24 cellular contexts compared by ENCODE assay signal in the genomic region with DNA sequence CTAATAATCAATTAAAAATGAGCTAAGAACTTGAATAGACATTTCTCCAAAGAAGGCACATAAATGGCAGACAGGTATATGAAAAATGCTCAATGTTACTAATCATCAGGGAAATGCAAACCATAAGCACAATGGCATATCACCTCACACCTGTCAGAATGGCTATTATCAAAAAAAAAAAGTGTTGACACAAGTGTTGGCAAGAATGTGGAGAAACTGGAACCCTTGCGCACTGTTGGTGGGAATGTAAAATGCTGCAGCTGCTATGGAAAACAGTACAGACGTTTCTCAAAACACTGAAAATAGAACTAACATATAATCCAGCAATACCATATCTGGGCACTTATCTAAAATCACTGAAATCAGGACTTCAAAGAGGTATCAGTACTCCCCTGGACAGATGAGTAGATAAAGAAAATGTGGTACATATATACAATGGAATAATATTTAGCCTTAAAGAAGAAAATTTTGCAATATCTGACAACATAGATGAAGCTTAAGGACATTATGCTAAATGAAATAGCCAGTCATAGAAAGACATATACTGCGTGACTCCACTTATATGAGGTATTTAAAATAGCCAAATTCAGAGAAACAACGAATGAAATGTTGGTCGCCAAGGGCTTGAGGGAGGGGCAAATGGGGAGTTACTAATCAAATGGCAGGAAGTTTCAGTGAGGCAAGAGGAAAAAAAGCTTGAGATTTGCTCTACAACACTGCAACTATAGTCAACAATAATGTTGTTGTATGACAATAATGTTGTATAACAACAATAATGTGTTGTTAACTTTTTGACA.
DNase-seq lines count a peak whose midpoint lies in the region; ATAC-seq and TF ChIP-seq lines count a peak whose summit lies in the region.
"Had no signal": no experiment of that assay in that cellular context is flagged by ENCODE, and none has a peak within 500 bp of the region (broad histone marks: within the 10 kb centered on the region; RNA-seq: fewer than 3 reads in every experiment).

No MANE protein-coding gene starts in this region.

- peak overlapping the region; percentile 61 for H3K27ac Mint-ChIP-seq in Caco-2 (ENCODE audit: unreplicated experiment)
- H3K27ac Mint-ChIP-seq in activated CD4-positive, alpha-beta memory T cell treated with anti-CD3 and anti-CD28 coated beads, Interleukin-2, amount 10 ng/mL, durations not matched to agents 7 days and 5 days, result no peak overlapping the region
- H3K27ac Mint-ChIP-seq: CD4-positive, CD25-positive, alpha-beta regulatory T cell had no signal

- H2AK5ac ChIP-seq in trophoblast cell (ENCODE audit: low read length), result no peak overlapping the region

- no TSS peak for BruUV-seq in Caco-2 (replicated peaks; lab: Mats Ljungman, UMichigan)

- ATAC-seq in left ventricle myocardium superior (no peak), HG03469 (IDR thresholded peaks at IDR 0.05; ENCODE audit: unreplicated experiment) (no peak)
- ATAC-seq: GM12878 had no signal

- H3K4me1 ChIP-seq in Caco-2 (0 out of 2 replicates have a peak, but pooled peaks cover 4% of the 10 kb centered on the region), trophoblast cell (ENCODE audit: control insufficient read depth in 1 of 2, insufficient read depth in 2 of 2, low read length in 2 of 2) (no peaks in the 10 kb centered on the region)
- H3K4me1 ChIP-seq: BLaER1 had no signal

- no peak overlapping the region for H3K4ac ChIP-seq in trophoblast cell (ENCODE audit: low read depth, low read length)

- H3K18ac ChIP-seq in trophoblast cell (ENCODE audit: low read length), result no peak overlapping the region

- H3K23ac ChIP-seq in trophoblast cell (ENCODE audit: low read length), result no peak overlapping the region

- peaks cover 12% of the 10 kb centered on the region for H3K4me1 Mint-ChIP-seq in Caco-2 (ENCODE audit: low read depth, unreplicated experiment)
- no peaks in the 10 kb centered on the region for H3K4me1 Mint-ChIP-seq in activated CD4-positive, alpha-beta memory T cell treated with anti-CD3 and anti-CD28 coated beads, Interleukin-2, amount 10 ng/mL, durations not matched to agents 7 days and 5 days
- H3K4me1 Mint-ChIP-seq: CD4-positive, CD25-positive, alpha-beta regulatory T cell had no signal

- CTCF ChIA-PET in Caco-2 (lab: Charles Lee), result interaction anchor here (0.6 kb wide), 1 partner anchor 24 kb away, joined by 3 read pairs; no protein-coding TSS in a partner anchor
- CTCF ChIA-PET in activated CD4-positive, alpha-beta memory T cell treated with anti-CD3 and anti-CD28 coated beads, Interleukin-2, amount 10 ng/mL, durations not matched to agents 7 days and 5 days (lab: Charles Lee), result no interaction called here

- H2BK12ac ChIP-seq in trophoblast cell (ENCODE audit: low read length), result no peak overlapping the region

- DNase-seq in Caco-2 (peak in 1 of 2 experiments; percentile 45), DMS53 treated with DMSO at 0.1 percent for 48 hours (lab: John Stamatoyannopoulos, UW; ENCODE audit: unreplicated experiment) (peak; percentile 46), NCI-H774 (lab: John Stamatoyannopoulos, UW) (peak; percentile 66), trophoblast cell (peak; percentile 80 to 94), left ventricle myocardium superior (no peak)
- no peak for DNase-seq in activated CD4-positive, alpha-beta memory T cell treated with anti-CD3 and anti-CD28 coated beads, Interleukin-2, amount 10 ng/mL, durations not matched to agents 7 days and 5 days
- DNase-seq: CD4-positive, CD25-positive, alpha-beta regulatory T cell; DMS79; EL; GDM1; HCEC 1CT; KBM-7; MV-4-11; NCI-H187; NCI-H2107; NCI-H446 treated with DMSO at 0.1 percent for 48 hours; NCI-H526; NK-92 treated with Interleukin-12 subunit alpha and Interleukin-12 subunit beta, amount 100 ng/mL, for 24 hours; PC-9; Right ventricle myocardium superior had no signal

- H3K9me3 Mint-ChIP-seq in Caco-2 (ENCODE audit: unreplicated experiment), result peaks cover 7% of the 10 kb centered on the region
- H3K9me3 Mint-ChIP-seq in activated CD4-positive, alpha-beta memory T cell treated with anti-CD3 and anti-CD28 coated beads, Interleukin-2, amount 10 ng/mL, durations not matched to agents 7 days and 5 days, result no peaks in the 10 kb centered on the region

- intact Hi-C loops in Caco-2 (cut with micrococcal nuclease; ENCODE audit: unreplicated experiment), result no loop called here
- intact Hi-C loops in left ventricle myocardium superior (cut with micrococcal nuclease), result no loop called here

- no peak overlapping the region for H2AFZ ChIP-seq in trophoblast cell (ENCODE audit: insufficient read depth, low read length, poor library complexity)
- H2AFZ ChIP-seq: PC-9 had no signal

- H2BK120ac ChIP-seq in trophoblast cell (ENCODE audit: insufficient read depth, low read length, poor library complexity), result no peak overlapping the region

- no peaks in the 10 kb centered on the region for H3K79me2 ChIP-seq in trophoblast cell (ENCODE audit: control insufficient read depth, insufficient read depth, low read length, poor library complexity)

- no peaks in the 10 kb centered on the region for H3K79me1 ChIP-seq in trophoblast cell (ENCODE audit: low read length)

- H3K14ac ChIP-seq in trophoblast cell (ENCODE audit: low read length), result no peak overlapping the region

- no peak overlapping the region for H4K91ac ChIP-seq in trophoblast cell (ENCODE audit: low read depth, low read length)

- H2BK5ac ChIP-seq in trophoblast cell (ENCODE audit: low read depth, low read length, poor library complexity), result no peak overlapping the region

- no CpG with 5 or more reads among the region's 5 CpGs for WGBS in trophoblast cell (ENCODE audit: extremely low coverage, insufficient coverage, insufficient read length)

- POLR2A ChIA-PET in Caco-2 (lab: Charles Lee), result no interaction called here
- POLR2A ChIA-PET in activated CD4-positive, alpha-beta memory T cell treated with anti-CD3 and anti-CD28 coated beads, Interleukin-2, amount 10 ng/mL, durations not matched to agents 7 days and 5 days (lab: Charles Lee), result no interaction called here

- TF ChIP-seq CTCF in Caco-2 (IDR thresholded peaks at IDR 0.05; ENCODE audit: insufficient read depth in 1 of 2, low read depth in 1 of 2, low read length in 1 of 2, severe bottlenecking in 1 of 2, unreplicated experiment in 1 of 2), result no peak

- no peaks in the 10 kb centered on the region; the same call in 1 of the 2 replicates for H3K36me3 ChIP-seq in Caco-2 (ENCODE audit: control insufficient read depth, insufficient read depth, low read length)
- peaks cover 4 to 7% of the 10 kb centered on the region in 2 experiments for H3K36me3 ChIP-seq in trophoblast cell (ENCODE audit: control insufficient read depth in 1 of 2, insufficient read depth in 2 of 2, low read length in 2 of 2)

- H3K27me3 ChIP-seq in Caco-2 (replicated peaks; ENCODE audit: control insufficient read depth, insufficient read depth, low read length), result no peaks in the 10 kb centered on the region
- H3K27me3 ChIP-seq in trophoblast cell (ENCODE audit: insufficient read depth, low read length), result no peaks in the 10 kb centered on the region
- H3K27me3 ChIP-seq: BLaER1, SJSA1 had no signal

- H3K27me3 Mint-ChIP-seq in Caco-2 (ENCODE audit: insufficient read depth, unreplicated experiment), result no peaks in the 10 kb centered on the region
- H3K27me3 Mint-ChIP-seq in activated CD4-positive, alpha-beta memory T cell treated with anti-CD3 and anti-CD28 coated beads, Interleukin-2, amount 10 ng/mL, durations not matched to agents 7 days and 5 days, result peaks cover 2% of the 10 kb centered on the region
- H3K27me3 Mint-ChIP-seq: CD4-positive, CD25-positive, alpha-beta regulatory T cell had no signal

- H3K4me3 ChIP-seq in Caco-2 (ENCODE audit: low read depth, low read length) (no peak overlapping the region), trophoblast cell (ENCODE audit: low read depth, low read length) (no peak overlapping the region)
- H3K4me3 ChIP-seq: BLaER1, GM12878, PC-9, SJSA1 had no signal

- H3K9me3 ChIP-seq in Caco-2, result no peaks in the 10 kb centered on the region
- H3K9me3 ChIP-seq in trophoblast cell (ENCODE audit: insufficient read depth, low read depth, low read length), result no peaks in the 10 kb centered on the region
- H3K9me3 ChIP-seq: BLaER1, SJSA1 had no signal

- no peak overlapping the region for H3K4me3 Mint-ChIP-seq in Caco-2 (ENCODE audit: unreplicated experiment)
- H3K4me3 Mint-ChIP-seq in activated CD4-positive, alpha-beta memory T cell treated with anti-CD3 and anti-CD28 coated beads, Interleukin-2, amount 10 ng/mL, durations not matched to agents 7 days and 5 days, result no peak overlapping the region
- H3K4me3 Mint-ChIP-seq: CD4-positive, CD25-positive, alpha-beta regulatory T cell had no signal

- H3K9ac ChIP-seq in trophoblast cell (ENCODE audit: low read length), result no peak overlapping the region
- H3K9ac ChIP-seq: BLaER1 had no signal

- H4K12ac ChIP-seq in trophoblast cell (ENCODE audit: low read depth, low read length), result no peak overlapping the region

- no peak overlapping the region for H3K4me2 ChIP-seq in trophoblast cell (ENCODE audit: low read length)
- H3K4me2 ChIP-seq: BLaER1, PC-9 had no signal

- no peak overlapping the region for H3K27ac ChIP-seq in trophoblast cell (ENCODE audit: low read depth, low read length)
- H3K27ac ChIP-seq: BLaER1, PC-9, SJSA1 had no signal

- peaks cover 6% of the 10 kb centered on the region for H3K36me3 Mint-ChIP-seq in Caco-2 (ENCODE audit: insufficient read depth, unreplicated experiment)
- H3K36me3 Mint-ChIP-seq in activated CD4-positive, alpha-beta memory T cell treated with anti-CD3 and anti-CD28 coated beads, Interleukin-2, amount 10 ng/mL, durations not matched to agents 7 days and 5 days (ENCODE audit: low read depth), result no peaks in the 10 kb centered on the region
- H3K36me3 Mint-ChIP-seq: CD4-positive, CD25-positive, alpha-beta regulatory T cell had no signal

- H4K8ac ChIP-seq in trophoblast cell (ENCODE audit: low read depth, low read length), result no peak overlapping the region

Comparison
In these comparisons a context has a peak if more than half of its experiments do, and no peak if none do; other contexts are left out.
1. DNase-seq: peak in DMS53 treated with DMSO at 0.1 percent for 48 hours (single experiment), NCI-H774 (single experiment) and trophoblast cell (2 of 2); none in activated CD4-positive, alpha-beta memory T cell treated with anti-CD3 and anti-CD28 coated beads, Interleukin-2, amount 10 ng/mL, durations not matched to agents 7 days and 5 days (single experiment) and left ventricle myocardium superior (single experiment).